In genomic region chr9:35619800-35620158, GRCh38 we compare ENCODE assay signal across 1 cellular context.
TF ChIP-seq lines count a peak whose summit lies in the region.

No MANE protein-coding gene starts in this region.

TF ChIP-seq in GM23338, 12 proteins besides CTCF, POLR2A, EP300 and RAD21 (continued from another document):
- TF ChIP-seq REST (IDR thresholded peaks at IDR 0.05; ENCODE audit: unreplicated experiment) = no peak
- no peak for TF ChIP-seq JUNB (IDR thresholded peaks at IDR 0.05; ENCODE audit: unreplicated experiment)
- TF ChIP-seq ZNF331 (CRISPR knock-in tag; IDR thresholded peaks at IDR 0.05; ENCODE audit: low read depth) = no peak
- TF ChIP-seq CREB1 (CRISPR knock-in tag; IDR thresholded peaks at IDR 0.05; ENCODE audit: low read depth) = no peak
- no peak for TF ChIP-seq EZH2phosphoT487 (IDR thresholded peaks at IDR 0.05; ENCODE audit: unreplicated experiment)
- no peak for TF ChIP-seq ZNF462 (CRISPR knock-in tag; IDR thresholded peaks at IDR 0.05)
- TF ChIP-seq NANOG (IDR thresholded peaks at IDR 0.05; ENCODE audit: borderline replicate concordance) = no peak
- no peak for TF ChIP-seq EZH2 (IDR thresholded peaks at IDR 0.05; ENCODE audit: low read depth, unreplicated experiment)
- TF ChIP-seq STAT1 (IDR thresholded peaks at IDR 0.05; ENCODE audit: unreplicated experiment) = no peak
